In the genomic region with DNA sequence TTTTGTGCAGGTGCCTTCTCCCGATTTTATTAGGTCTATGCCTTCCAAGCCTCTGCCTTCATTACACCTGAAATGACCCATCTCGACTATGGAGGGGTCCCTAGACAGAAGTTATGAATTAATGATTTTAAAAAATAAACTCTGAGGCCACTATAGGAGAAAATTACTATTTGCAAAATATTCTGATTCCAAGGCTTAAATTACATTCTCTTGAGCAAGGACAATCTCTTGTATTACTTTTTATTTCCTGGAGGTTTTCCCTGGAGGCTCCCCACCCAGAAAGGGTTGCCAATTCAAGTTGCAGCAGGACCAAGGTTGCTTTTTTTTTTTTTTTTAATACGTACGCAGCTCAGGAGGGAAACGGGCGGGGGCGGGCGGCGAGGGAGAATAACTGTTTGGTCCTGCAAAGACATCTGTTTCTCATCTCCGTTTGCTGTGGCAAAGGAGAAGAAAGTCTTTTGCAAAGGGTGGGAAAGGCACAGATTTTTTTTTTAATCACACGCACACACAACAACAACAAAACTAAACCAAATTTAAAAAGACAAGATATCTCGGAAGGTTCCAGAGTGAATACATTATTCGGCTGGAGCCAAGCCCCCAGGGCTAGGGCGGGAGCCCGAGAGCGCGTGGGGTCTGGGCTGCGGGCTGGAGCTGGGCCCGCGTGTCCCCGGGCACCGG, we compare ENCODE assay signal across 9 cellular contexts. TPM values are rescaled to one million over a fixed set of nuclear protein-coding genes. Genes with fewer than 3 reads are reported as not detected.
DNase-seq lines count a peak whose midpoint lies in the region; ATAC-seq and TF ChIP-seq lines count a peak whose summit lies in the region.
"Had no signal": no experiment of that assay in that cellular context is flagged by ENCODE, and none has a peak within 500 bp of the region (broad histone marks: within the 10 kb centered on the region; RNA-seq: fewer than 3 reads in every experiment).

No MANE protein-coding gene starts in this region.

- no peaks in the 10 kb centered on the region for H3K9me3 Mint-ChIP-seq in activated T-cell treated with anti-CD3 and anti-CD28 coated beads, Interleukin-2, amount 50 U/mL, for 24 hours

- no peaks in the 10 kb centered on the region for H3K9me3 ChIP-seq in left lung
- no peaks in the 10 kb centered on the region for H3K9me3 ChIP-seq in upper lobe of right lung

- no peak overlapping the region for H3K27ac ChIP-seq in brain microvascular endothelial cell
- peak overlapping the region in 1 of 2 donors; percentile 77 for H3K27ac ChIP-seq in left lung
- H3K27ac ChIP-seq in upper lobe of right lung = no peak overlapping the region

- H3K4me1 Mint-ChIP-seq in activated T-cell treated with anti-CD3 and anti-CD28 coated beads, Interleukin-2, amount 50 U/mL, for 24 hours (ENCODE audit: low read depth) = peaks cover 9% of the 10 kb centered on the region

- no peak for ATAC-seq in left lung
- ATAC-seq in upper lobe of right lung = no peak
- no peak for ATAC-seq in GM19463 (IDR thresholded peaks at IDR 0.05; ENCODE audit: unreplicated experiment)

- H3K4me1 ChIP-seq in left lung (peaks cover 0 to 10% of the 10 kb centered on the region in 2 donors), upper lobe of right lung (peaks cover 4% of the 10 kb centered on the region)

- no peaks in the 10 kb centered on the region for H3K36me3 Mint-ChIP-seq in activated T-cell treated with anti-CD3 and anti-CD28 coated beads, Interleukin-2, amount 50 U/mL, for 24 hours (ENCODE audit: low read depth)

- peaks cover 59% of the 10 kb centered on the region for H3K27me3 Mint-ChIP-seq in activated T-cell treated with anti-CD3 and anti-CD28 coated beads, Interleukin-2, amount 50 U/mL, for 24 hours

- in situ Hi-C loops in brain microvascular endothelial cell (cut with HindIII; ENCODE audit: low pct_ligation_motif_present, low sequenced_read_pairs) = no loop called here

- DNase-seq in activated T-cell treated with anti-CD3 and anti-CD28 coated beads, Interleukin-2, amount 50 U/mL, for 24 hours = no peak
- no peak for DNase-seq in activated T-cell treated with anti-CD3 and anti-CD28 coated beads for 4 hours
- DNase-seq in brain microvascular endothelial cell = no peak
- no peak for DNase-seq in left lung
- no peak for DNase-seq in upper lobe of right lung
- DNase-seq in cerebellar cortex (ENCODE audit: low spot score) = no peak
- DNase-seq in central memory CD4-positive, alpha-beta T cell = no peak

- H3K4me3 Mint-ChIP-seq in activated T-cell treated with anti-CD3 and anti-CD28 coated beads, Interleukin-2, amount 50 U/mL, for 24 hours = peak overlapping the region; percentile 41

- no peaks in the 10 kb centered on the region for H3K27me3 ChIP-seq in brain microvascular endothelial cell (replicated peaks)
- peaks cover 3 to 69% of the 10 kb centered on the region in 2 donors for H3K27me3 ChIP-seq in left lung
- H3K27me3 ChIP-seq in upper lobe of right lung = peaks cover 3% of the 10 kb centered on the region

- H3K36me3 ChIP-seq in brain microvascular endothelial cell (replicated peaks) (no peaks in the 10 kb centered on the region), left lung (no peaks in the 10 kb centered on the region), upper lobe of right lung (no peaks in the 10 kb centered on the region)

- H3K27ac Mint-ChIP-seq in activated T-cell treated with anti-CD3 and anti-CD28 coated beads, Interleukin-2, amount 50 U/mL, for 24 hours = no peak overlapping the region

- intact Hi-C loops in left lung (cut with DNase I) = no loop called here
- intact Hi-C loops in upper lobe of right lung (cut with DNase I) = no loop called here

- H3K4me3 ChIP-seq in brain microvascular endothelial cell (ENCODE audit: low read depth, low read length) (peak overlapping the region; percentile 74), left lung (peak overlapping the region; percentile 49), upper lobe of right lung (peak overlapping the region; percentile 63)

- TF ChIP-seq CTCF in brain microvascular endothelial cell (IDR thresholded peaks at IDR 0.05; ENCODE audit: low read depth, low read length, missing control alignments) = no peak
- no peak for TF ChIP-seq CTCF in left lung (IDR thresholded peaks at IDR 0.05)
- TF ChIP-seq CTCF in upper lobe of right lung (IDR thresholded peaks at IDR 0.05) = no peak

RNA-seq across cellular contexts. Expression of a gene that starts 0.6 kb away (rescaled TPM):
- 1 to 10 TPM; 5.0 to 7.5 TPM for total RNA-seq in left lung
- total RNA-seq in upper lobe of right lung = 3.4 TPM
- total RNA-seq: T-helper 1 cell treated with Interleukin-12 subunit alpha and Interleukin-12 subunit beta and Interleukin-4 antibody, amounts not matched to agents 30 ng/mL and 1 ng/mL, for 36 hours had no signal
